ENCODE assay signal across 10 cellular contexts in genomic region chr22:19959043-19959586, GRCh38. TPM values are rescaled to one million over a fixed set of nuclear protein-coding genes. Genes with fewer than 3 reads are reported as not detected.
DNase-seq lines count a peak whose midpoint lies in the region; ATAC-seq and TF ChIP-seq lines count a peak whose summit lies in the region.
"Had no signal": no experiment of that assay in that cellular context is flagged by ENCODE, and none has a peak within 500 bp of the region (broad histone marks: within the 10 kb centered on the region; RNA-seq: fewer than 3 reads in every experiment).

No MANE protein-coding gene starts in this region.

- TF ChIP-seq CTCF in endothelial cell (IDR thresholded peaks at IDR 0.05; ENCODE audit: unreplicated experiment) (no peak), right lobe of liver (IDR thresholded peaks at IDR 0.05) (no peak), upper lobe of left lung (IDR thresholded peaks at IDR 0.05) (no peak)

- TF ChIP-seq EP300 in upper lobe of left lung (IDR thresholded peaks at IDR 0.05), result no peak

- H3K4me3 Mint-ChIP-seq in endothelial cell (ENCODE audit: unreplicated experiment), result peak overlapping the region; percentile 63

- H3K4me1 Mint-ChIP-seq in endothelial cell (ENCODE audit: unreplicated experiment), result peaks cover 12% of the 10 kb centered on the region

- H3K9me3 Mint-ChIP-seq in endothelial cell (ENCODE audit: unreplicated experiment), result no peaks in the 10 kb centered on the region

- H3K4me3 ChIP-seq in right lobe of liver, result peak overlapping the region; percentile 27 to 57 (median 55)
- peak overlapping the region in 3 of 4 donors; percentile 11 to 40 (median 29) for H3K4me3 ChIP-seq in upper lobe of left lung
- H3K4me3 ChIP-seq: A549 had no signal

- H3K36me3 ChIP-seq in right lobe of liver (peaks cover 0 to 1% (median 0%) of the 10 kb centered on the region in 4 donors), upper lobe of left lung (peaks cover 0 to 8% (median 5%) of the 10 kb centered on the region in 4 donors)

- peak overlapping the region; percentile 67 to 97 (median 89) for H3K27ac ChIP-seq in right lobe of liver
- H3K27ac ChIP-seq in upper lobe of left lung, result peak overlapping the region in 3 of 4 donors; percentile 37 to 58 (median 46)
- H3K27ac ChIP-seq: A549 had no signal

- peaks cover 4% of the 10 kb centered on the region for H3K27me3 Mint-ChIP-seq in endothelial cell (ENCODE audit: unreplicated experiment)

- 32% methylated on average over 20 of the region's 30 CpGs for WGBS in right lobe of liver (ENCODE audit: insufficient coverage, low coverage, low lambda C conversion rate, missing lambda C conversion rate)
- WGBS in upper lobe of left lung, 2 donors, result 53 to 71% methylated on average over 17 to 22 of the region's 30 CpGs

- intact Hi-C loops in right lobe of liver (cut with DNase I), result no loop called here

- peak; percentile 61 for TF ChIP-seq POLR2A in right lobe of liver (IDR thresholded peaks at IDR 0.05)
- peak in 1 of 4 donors; percentile 18 for TF ChIP-seq POLR2A in upper lobe of left lung (IDR thresholded peaks at IDR 0.05)

- no peak overlapping the region for H3K27ac Mint-ChIP-seq in endothelial cell (ENCODE audit: unreplicated experiment)

- ATAC-seq in right lobe of liver (peak; percentile 61 to 79 (median 71)), upper lobe of left lung (ENCODE audit: low FRiP score in 2 of 2) (peak; percentile 61 to 82)
- ATAC-seq: A549 had no signal

- H3K9me3 ChIP-seq in right lobe of liver (no peaks in the 10 kb centered on the region), upper lobe of left lung (no peaks in the 10 kb centered on the region)
- H3K9me3 ChIP-seq: A549 had no signal

- no peaks in the 10 kb centered on the region for H3K36me3 Mint-ChIP-seq in endothelial cell (ENCODE audit: low read depth, unreplicated experiment)

- H3K4me1 ChIP-seq in right lobe of liver (peaks cover 3 to 41% (median 22%) of the 10 kb centered on the region in 4 donors), upper lobe of left lung (peaks cover 14 to 48% (median 33%) of the 10 kb centered on the region in 4 donors)

- H3K27me3 ChIP-seq in right lobe of liver, result no peaks in the 10 kb centered on the region
- no peaks in the 10 kb centered on the region for H3K27me3 ChIP-seq in upper lobe of left lung

- DNase-seq in NCI-H2171 (lab: John Stamatoyannopoulos, UW) (peak; percentile 19), NCI-H2171 treated with DMSO at 0.1 percent for 48 hours (lab: John Stamatoyannopoulos, UW) (no peak), endothelial cell (ENCODE audit: low spot score) (peak; percentile 89), right lobe of liver (peak; percentile 94 to 96 (median 96)), upper lobe of left lung (peak; percentile 88 to 91), GDM1 (lab: John Stamatoyannopoulos, UW) (no peak), NCI-H1417 (lab: John Stamatoyannopoulos, UW) (no peak)
- no peak for DNase-seq in stimulated activated CD4-positive, alpha-beta T cell treated with anti-CD3 and anti-CD28 coated beads, Interleukin-2, amount 100 ng/mL, for 48 hours
- DNase-seq: activated naive CD4-positive, alpha-beta T cell treated with anti-CD3 and anti-CD28 coated beads, Interleukin-2, amount 50 U/mL, for 16 hours had no signal

RNA-seq across cellular contexts. Expression of gene TXNRD2, which starts 17.5 kb away (rescaled TPM):
- total RNA-seq in endothelial cell (ENCODE audit: unreplicated experiment) (23.0 TPM), right lobe of liver (10 to 100 TPM; 35.9 to 47.8 (median 44.3) TPM), upper lobe of left lung (10 to 100 TPM; 29.6 to 78.6 (median 49.3) TPM)

RNA-seq across cellular contexts. Expression of gene COMT, which starts 17.5 kb away (rescaled TPM):
- total RNA-seq in endothelial cell (ENCODE audit: unreplicated experiment), result 49.0 TPM
- 100 to 1,000 TPM; 144 to 270 (median 200) TPM for total RNA-seq in right lobe of liver
- 100 to 1,000 TPM; 136 to 475 (median 272) TPM for total RNA-seq in upper lobe of left lung

RNA-seq across cellular contexts. Expression of gene ARVCF, which starts 57.5 kb away (rescaled TPM):
- total RNA-seq in endothelial cell (ENCODE audit: unreplicated experiment) (67.3 TPM), right lobe of liver (10 to 100 TPM; 11.5 to 40.9 (median 20.7) TPM), upper lobe of left lung (10 to 100 TPM; 18.5 to 54.5 (median 22.8) TPM)

Comparison
In these comparisons a context has a peak if more than half of its experiments do, and no peak if none do; other contexts are left out.
1. DNase-seq: peak in NCI-H2171 (single experiment), endothelial cell (single experiment), right lobe of liver (3 of 3) and upper lobe of left lung (2 of 2); none in NCI-H2171 treated with DMSO at 0.1 percent for 48 hours (single experiment), GDM1 (single experiment), stimulated activated CD4-positive, alpha-beta T cell treated with anti-CD3 and anti-CD28 coated beads, Interleukin-2, amount 100 ng/mL, for 48 hours (0 of 2) and NCI-H1417 (0 of 3).